ENCODE assay signal across 36 cellular contexts in the genomic region with DNA sequence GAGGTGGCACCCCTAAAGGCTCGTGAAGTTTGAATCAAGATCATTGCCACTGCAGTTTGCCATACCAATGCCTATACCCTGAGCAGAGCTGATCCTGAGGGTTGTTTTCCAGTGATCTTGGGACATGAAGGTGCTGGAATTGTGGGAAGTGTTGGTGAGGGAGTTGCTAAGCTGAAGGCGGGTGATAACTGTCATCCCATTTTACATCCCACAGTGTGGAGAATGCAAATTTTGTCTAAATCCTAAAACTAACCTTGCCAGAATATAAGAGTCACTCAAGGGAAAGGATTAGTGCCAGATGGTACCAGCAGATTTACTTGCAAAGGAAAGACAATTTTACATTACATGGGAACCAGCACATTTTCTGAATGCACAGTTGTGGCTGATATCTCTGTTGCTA.
"Had no signal": no experiment of that assay in that cellular context is flagged by ENCODE, and none has a peak within 500 bp of the region (broad histone marks: within the 10 kb centered on the region; RNA-seq: fewer than 3 reads in every experiment).

No MANE protein-coding gene starts in this region.

- H3K27me3 Mint-ChIP-seq: activated CD4-positive, alpha-beta memory T cell treated with anti-CD3 and anti-CD28 coated beads, Interleukin-2, amount 10 ng/mL, durations not matched to agents 7 days and 5 days; activated CD8-positive, alpha-beta memory T cell treated with anti-CD3 and anti-CD28 coated beads, Interleukin-2, amount 10 ng/mL, durations not matched to agents 7 days and 5 days; central memory CD8-positive, alpha-beta T cell; T-cell had no signal

- H3K9me3 ChIP-seq: MG63, Peyer's patch had no signal

- H3K27me3 ChIP-seq: brain microvascular endothelial cell, MG63, Peyer's patch had no signal

- H3K36me3 Mint-ChIP-seq: activated CD8-positive, alpha-beta memory T cell treated with anti-CD3 and anti-CD28 coated beads, Interleukin-2, amount 10 ng/mL, durations not matched to agents 7 days and 5 days; activated naive CD8-positive, alpha-beta T cell treated with anti-CD3 and anti-CD28 coated beads for 36 hours; T-cell had no signal

- H3K27ac Mint-ChIP-seq: activated CD4-positive, alpha-beta memory T cell treated with anti-CD3 and anti-CD28 coated beads, Interleukin-2, amount 10 ng/mL, durations not matched to agents 7 days and 5 days; activated CD8-positive, alpha-beta memory T cell treated with anti-CD3 and anti-CD28 coated beads, Interleukin-2, amount 10 ng/mL, durations not matched to agents 7 days and 5 days; activated naive CD8-positive, alpha-beta T cell treated with anti-CD3 and anti-CD28 coated beads for 36 hours; activated T-helper 17 cell treated with anti-CD3 and anti-CD28 coated beads, Interleukin-2, amount 50 U/mL, for 72 hours; T-cell; T-helper 17 cell had no signal

- H3K9me3 Mint-ChIP-seq: activated CD4-positive, alpha-beta memory T cell treated with anti-CD3 and anti-CD28 coated beads, Interleukin-2, amount 10 ng/mL, durations not matched to agents 7 days and 5 days; activated naive CD8-positive, alpha-beta T cell treated with anti-CD3 and anti-CD28 coated beads for 36 hours; activated T-helper 17 cell treated with anti-CD3 and anti-CD28 coated beads, Interleukin-2, amount 50 U/mL, for 72 hours had no signal

- H3K4me3 Mint-ChIP-seq: activated CD4-positive, alpha-beta memory T cell treated with anti-CD3 and anti-CD28 coated beads, Interleukin-2, amount 10 ng/mL, durations not matched to agents 7 days and 5 days; activated CD8-positive, alpha-beta memory T cell treated with anti-CD3 and anti-CD28 coated beads, Interleukin-2, amount 10 ng/mL, durations not matched to agents 7 days and 5 days; activated naive CD8-positive, alpha-beta T cell treated with anti-CD3 and anti-CD28 coated beads for 36 hours; activated T-helper 17 cell treated with anti-CD3 and anti-CD28 coated beads, Interleukin-2, amount 50 U/mL, for 72 hours; central memory CD8-positive, alpha-beta T cell; T-cell; T-helper 17 cell had no signal

- DNase-seq: activated CD4-positive, alpha-beta memory T cell treated with anti-CD3 and anti-CD28 coated beads, Interleukin-2, amount 10 ng/mL, durations not matched to agents 7 days and 5 days; activated CD4-positive, alpha-beta T cell treated with anti-CD3 and anti-CD28 coated beads for 1 hour; activated CD4-positive, alpha-beta T cell treated with anti-CD3 and anti-CD28 coated beads for 48 hours; activated CD4-positive, CD25-positive, alpha-beta regulatory T cell; activated CD8-positive, alpha-beta memory T cell treated with anti-CD3 and anti-CD28 coated beads for 24 hours; activated CD8-positive, alpha-beta memory T cell treated with anti-CD3 and anti-CD28 coated beads, Interleukin-2, amount 10 ng/mL, durations not matched to agents 7 days and 5 days; activated CD8-positive, alpha-beta memory T cell treated with anti-CD3 and anti-CD28 coated beads, Interleukin-2, amount 50 U/mL, for 48 hours; activated effector memory CD4-positive, alpha-beta T cell treated with anti-CD3 and anti-CD28 coated beads, Interleukin-2, amount 50 U/mL, for 16 hours; activated naive CD4-positive, alpha-beta T cell; activated naive CD4-positive, alpha-beta T cell treated with anti-CD3 and anti-CD28 coated beads, Interleukin-2, amount 50 U/mL, for 16 hours; activated naive CD8-positive, alpha-beta T cell treated with anti-CD3 and anti-CD28 coated beads for 36 hours; activated T-cell treated with anti-CD3 and anti-CD28 coated beads, Interleukin-2, amount 50 U/mL, for 48 hours; amniotic stem cell; aorta; brain microvascular endothelial cell; Kasumi-1; KBM-7; MG63; MV-4-11; NCI-H1092; NCI-H1436 treated with DMSO at 0.1 percent for 48 hours; NCI-H1694 treated with DMSO at 0.1 percent for 48 hours; NCI-H2029; NCI-H345; NCI-H526 treated with DMSO at 0.1 percent for 48 hours; NK-92 treated with Interleukin-12 subunit alpha and Interleukin-12 subunit beta, amount 100 ng/mL, for 24 hours; PC-3; Peyer's patch; RPMI8226; SIG-M5; T-cell; T-helper 17 cell had no signal

- H3K4me3 ChIP-seq: MG63, Peyer's patch had no signal

- H3K4me1 Mint-ChIP-seq: activated CD4-positive, alpha-beta memory T cell treated with anti-CD3 and anti-CD28 coated beads, Interleukin-2, amount 10 ng/mL, durations not matched to agents 7 days and 5 days; activated CD8-positive, alpha-beta memory T cell treated with anti-CD3 and anti-CD28 coated beads, Interleukin-2, amount 10 ng/mL, durations not matched to agents 7 days and 5 days; activated naive CD8-positive, alpha-beta T cell treated with anti-CD3 and anti-CD28 coated beads for 36 hours; activated T-helper 17 cell treated with anti-CD3 and anti-CD28 coated beads, Interleukin-2, amount 50 U/mL, for 72 hours; central memory CD8-positive, alpha-beta T cell; T-cell; T-helper 17 cell had no signal

- ATAC-seq: activated CD8-positive, alpha-beta memory T cell treated with anti-CD3 and anti-CD28 coated beads, Interleukin-2, amount 10 ng/mL, durations not matched to agents 7 days and 5 days; activated T-helper 17 cell treated with anti-CD3 and anti-CD28 coated beads, Interleukin-2, amount 50 U/mL, for 72 hours; PC-3; SK-N-SH treated with all-trans-retinoic acid at 6 μM for 48 hours; T-cell; T-helper 17 cell had no signal

- H3K4me1 ChIP-seq: Peyer's patch had no signal

- H3K36me3 ChIP-seq: brain microvascular endothelial cell, Peyer's patch had no signal

- H3K27ac ChIP-seq: brain microvascular endothelial cell, Peyer's patch, VCaP had no signal
